ENCODE assay signal across 2 cellular contexts in genomic region chr12:57018906-57019305, GRCh38.
TF ChIP-seq lines count a peak whose summit lies in the region.

No MANE protein-coding gene starts in this region.

TF ChIP-seq in GM23338, 12 proteins besides CTCF, POLR2A, EP300 and RAD21:
- TF ChIP-seq EZH2phosphoT487 (IDR thresholded peaks at IDR 0.05; ENCODE audit: unreplicated experiment): no peak
- no peak for TF ChIP-seq CREB1 (CRISPR knock-in tag; IDR thresholded peaks at IDR 0.05; ENCODE audit: low read depth)
- no peak for TF ChIP-seq JUNB (IDR thresholded peaks at IDR 0.05; ENCODE audit: unreplicated experiment)
- TF ChIP-seq EZH2 (IDR thresholded peaks at IDR 0.05; ENCODE audit: low read depth, unreplicated experiment): no peak
- no peak for TF ChIP-seq REST (IDR thresholded peaks at IDR 0.05; ENCODE audit: unreplicated experiment)
- TF ChIP-seq ZNF462 (CRISPR knock-in tag; IDR thresholded peaks at IDR 0.05): no peak
- TF ChIP-seq ZNF331 (CRISPR knock-in tag; IDR thresholded peaks at IDR 0.05; ENCODE audit: low read depth): no peak
- TF ChIP-seq STAT1 (IDR thresholded peaks at IDR 0.05; ENCODE audit: unreplicated experiment): no peak
- TF ChIP-seq ETS1 (IDR thresholded peaks at IDR 0.05): no peak
- TF ChIP-seq NANOG (IDR thresholded peaks at IDR 0.05; ENCODE audit: borderline replicate concordance): no peak

TF ChIP-seq in K562, 482 proteins besides CTCF, POLR2A, EP300 and RAD21:
- TF ChIP-seq ZNF431 (CRISPR knock-in tag; IDR thresholded peaks at IDR 0.05) (no peak), E2F5 (CRISPR knock-in tag; IDR thresholded peaks at IDR 0.05) (no peak), NR4A1 (CRISPR knock-in tag; IDR thresholded peaks at IDR 0.05) (no peak), NR4A1 (tag; IDR thresholded peaks at IDR 0.05) (no peak), BRD9 (IDR thresholded peaks at IDR 0.05; ENCODE audit: low read depth, partially characterized antibody) (no peak), TEAD1 (CRISPR knock-in tag; IDR thresholded peaks at IDR 0.05) (no peak), PATZ1 (CRISPR knock-in tag; IDR thresholded peaks at IDR 0.05; ENCODE audit: borderline replicate concordance) (no peak), IRF1 (CRISPR knock-in tag; IDR thresholded peaks at IDR 0.05; ENCODE audit: borderline replicate concordance) (no peak), SPI1 (IDR thresholded peaks at IDR 0.05; ENCODE audit: borderline replicate concordance, low read depth, low read length) (no peak), E2F8 (IDR thresholded peaks at IDR 0.05; ENCODE audit: low read depth, partially characterized antibody) (no peak), ZNF184 (CRISPR knock-in tag; IDR thresholded peaks at IDR 0.05) (no peak)
